1 cellular context compared by ENCODE assay signal in genomic region chr1:176693697-176694329, GRCh38.
TF ChIP-seq lines count a peak whose summit lies in the region.

No MANE protein-coding gene starts in this region.

TF ChIP-seq in endothelial cell of umbilical vein, 7 proteins besides CTCF, POLR2A, EP300 and RAD21:
- no peak for TF ChIP-seq GATA2 (IDR thresholded peaks at IDR 0.05; ENCODE audit: insufficient read depth, insufficient read length, low read depth, low read length)
- TF ChIP-seq FOS (IDR thresholded peaks at IDR 0.05; ENCODE audit: borderline replicate concordance, insufficient read depth, low read length) = peak; percentile 6
